ENCODE assay signal across 8 cellular contexts in the genomic region with DNA sequence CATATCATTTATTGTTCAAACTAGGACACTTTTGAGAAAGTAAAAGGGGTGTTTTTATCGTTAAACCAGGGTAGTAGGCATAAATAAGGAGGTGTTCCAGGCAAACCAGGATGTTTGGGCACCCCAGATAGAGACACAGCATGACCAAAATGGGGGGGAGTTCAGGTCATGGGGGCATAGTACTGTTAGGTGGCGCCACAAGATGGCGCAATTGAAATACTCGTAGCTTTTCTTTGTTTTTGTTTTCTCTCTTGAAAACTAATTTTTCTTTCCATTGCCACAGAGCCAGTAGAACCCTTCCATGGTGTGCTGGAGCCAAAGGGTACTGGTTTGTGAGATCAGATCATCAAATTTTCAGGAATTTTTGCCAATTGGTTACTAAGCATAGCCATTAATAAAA.
DNase-seq lines count a peak whose midpoint lies in the region; ATAC-seq and TF ChIP-seq lines count a peak whose summit lies in the region.

No MANE protein-coding gene starts in this region.

- no peaks in the 10 kb centered on the region for H3K27me3 Mint-ChIP-seq in CD4-positive, alpha-beta memory T cell
- H3K27me3 Mint-ChIP-seq in nephron (ENCODE audit: low read depth), result peaks cover 10% of the 10 kb centered on the region

- peak; percentile 40 to 47 (median 46) for DNase-seq in CD4-positive, alpha-beta memory T cell
- DNase-seq in HT-29 (ENCODE audit: low spot score) (peak; percentile 32), colonic mucosa (peak; percentile 26)

- H3K27ac Mint-ChIP-seq in CD4-positive, alpha-beta memory T cell, result peak overlapping the region in 1 of 7 donors; percentile 37
- peak overlapping the region in 2 of 3 experiments; percentile 9 to 38 for H3K27ac Mint-ChIP-seq in nephron

- TF ChIP-seq CTCF in colonic mucosa (IDR thresholded peaks at IDR 0.05) (peak; percentile 33), nephron (IDR thresholded peaks at IDR 0.05; ENCODE audit: unreplicated experiment in 3 of 3) (peak in 2 of 3 experiments; percentile 24 to 39)

- no peaks in the 10 kb centered on the region for H3K27me3 ChIP-seq in CD4-positive, alpha-beta memory T cell (ENCODE audit: insufficient read depth, low read length)
- no peaks in the 10 kb centered on the region for H3K27me3 ChIP-seq in colonic mucosa

- peaks cover 13% of the 10 kb centered on the region for H3K4me1 ChIP-seq in CD4-positive, alpha-beta memory T cell (ENCODE audit: insufficient read depth, low read length)
- H3K4me1 ChIP-seq in colonic mucosa, result no peaks in the 10 kb centered on the region

- CTCF ChIA-PET in CD4-positive, alpha-beta memory T cell (lab: Charles Lee; ENCODE audit: partially characterized antibody), result interaction anchor here (0.8 to 3.1 kb wide), 3 partner anchors 84 to 455 kb away, joined by 3 to 17 read pairs (median 7); no protein-coding TSS in a partner anchor

- intact Hi-C loops in CD4-positive, alpha-beta memory T cell (cut with micrococcal nuclease), result loop anchor here (1.0 to 10.0 kb wide), 6 partner anchors 84 to 650 kb away; no protein-coding TSS in a partner anchor
- intact Hi-C loops in colonic mucosa (cut with DNase I), result loop anchor here (5.0 to 10.0 kb wide), 2 partner anchors 270 to 448 kb away; no protein-coding TSS in a partner anchor

- no peaks in the 10 kb centered on the region for H3K36me3 ChIP-seq in CD4-positive, alpha-beta memory T cell (ENCODE audit: insufficient read depth, low read length)
- no peaks in the 10 kb centered on the region for H3K36me3 ChIP-seq in colonic mucosa

- no peaks in the 10 kb centered on the region for H3K9me3 ChIP-seq in CD4-positive, alpha-beta memory T cell (ENCODE audit: control insufficient read depth in 1 of 2, low read length in 2 of 2)
- no peaks in the 10 kb centered on the region for H3K9me3 ChIP-seq in colonic mucosa

- H3K4me3 Mint-ChIP-seq in CD4-positive, alpha-beta memory T cell, result peak overlapping the region in 1 of 8 donors; percentile 47
- no peak overlapping the region for H3K4me3 Mint-ChIP-seq in nephron

- H3K36me3 Mint-ChIP-seq in CD4-positive, alpha-beta memory T cell, result no peaks in the 10 kb centered on the region
- H3K36me3 Mint-ChIP-seq in nephron (ENCODE audit: low read depth), result no peaks in the 10 kb centered on the region

- ATAC-seq in SK-N-SH treated with all-trans-retinoic acid at 6 μM for 48 hours (peak; percentile 17), GM21737 (IDR thresholded peaks at IDR 0.05; ENCODE audit: unreplicated experiment) (no peak), HG02571 (IDR thresholded peaks at IDR 0.05; ENCODE audit: unreplicated experiment) (no peak), GM19023 (IDR thresholded peaks at IDR 0.05; ENCODE audit: unreplicated experiment) (no peak)

- no peak overlapping the region for H3K4me3 ChIP-seq in CD4-positive, alpha-beta memory T cell (ENCODE audit: low read length in 2 of 2)
- no peak overlapping the region for H3K4me3 ChIP-seq in colonic mucosa

- H3K9ac ChIP-seq in colonic mucosa (ENCODE audit: low read depth in 2 of 2, low read length in 2 of 2), result no peak overlapping the region

- no peak overlapping the region for H3K27ac ChIP-seq in CD4-positive, alpha-beta memory T cell (ENCODE audit: low read depth, low read length)
- H3K27ac ChIP-seq in colonic mucosa, result peak overlapping the region; percentile 7

- POLR2A ChIA-PET in CD4-positive, alpha-beta memory T cell (lab: Charles Lee; ENCODE audit: partially characterized antibody), result interaction anchor here (0.9 to 1.5 kb wide), 6 partner anchors 40 to 453 kb away, joined by 3 to 5 read pairs (median 4); no protein-coding TSS in a partner anchor

- H3K4me1 Mint-ChIP-seq in CD4-positive, alpha-beta memory T cell, result peaks cover 5 to 27% (median 10%) of the 10 kb centered on the region in 4 donors
- H3K4me1 Mint-ChIP-seq in nephron, result peaks cover 35% of the 10 kb centered on the region

- H3K9me3 Mint-ChIP-seq in CD4-positive, alpha-beta memory T cell, result no peaks in the 10 kb centered on the region
- peaks cover 11% of the 10 kb centered on the region for H3K9me3 Mint-ChIP-seq in nephron

TF ChIP-seq in SK-N-SH treated with all-trans-retinoic acid at 6 μM for 48 hours, 23 proteins besides CTCF, POLR2A, EP300 and RAD21:
- TF ChIP-seq, protein P1, sequence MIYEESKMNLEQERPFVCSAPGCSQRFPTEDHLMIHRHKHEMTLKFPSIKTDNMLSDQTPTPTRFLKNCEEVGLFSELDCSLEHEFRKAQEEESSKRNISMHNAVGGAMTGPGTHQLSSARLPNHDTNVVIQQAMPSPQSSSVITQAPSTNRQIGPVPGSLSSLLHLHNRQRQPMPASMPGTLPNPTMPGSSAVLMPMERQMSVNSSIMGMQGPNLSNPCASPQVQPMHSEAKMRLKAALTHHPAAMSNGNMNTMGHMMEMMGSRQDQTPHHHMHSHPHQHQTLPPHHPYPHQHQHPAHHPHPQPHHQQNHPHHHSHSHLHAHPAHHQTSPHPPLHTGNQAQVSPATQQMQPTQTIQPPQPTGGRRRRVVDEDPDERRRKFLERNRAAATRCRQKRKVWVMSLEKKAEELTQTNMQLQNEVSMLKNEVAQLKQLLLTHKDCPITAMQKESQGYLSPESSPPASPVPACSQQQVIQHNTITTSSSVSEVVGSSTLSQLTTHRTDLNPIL (CRISPR knock-in tag; IDR thresholded peaks at IDR 0.05; ENCODE audit: low read depth), result no peak
- no peak for TF ChIP-seq ISL1 (CRISPR knock-in tag; IDR thresholded peaks at IDR 0.05)
